In genomic region chr10:68470300-68470699, GRCh38 we compare ENCODE assay signal across 10 cellular contexts. TPM values are rescaled to one million over a fixed set of nuclear protein-coding genes. Genes with fewer than 3 reads are reported as not detected.
DNase-seq lines count a peak whose midpoint lies in the region; ATAC-seq and TF ChIP-seq lines count a peak whose summit lies in the region.
"Had no signal": no experiment of that assay in that cellular context is flagged by ENCODE, and none has a peak within 500 bp of the region (broad histone marks: within the 10 kb centered on the region; RNA-seq: fewer than 3 reads in every experiment).

No MANE protein-coding gene starts in this region.

- H3K9me3 Mint-ChIP-seq in Calu3 (ENCODE audit: low read depth, unreplicated experiment) (no peaks in the 10 kb centered on the region), IgD-negative memory B cell (no peaks in the 10 kb centered on the region), natural killer cell (no peaks in the 10 kb centered on the region)

- ATAC-seq in natural killer cell (no peak), GM21381 (IDR thresholded peaks at IDR 0.05; ENCODE audit: unreplicated experiment) (no peak)
- ATAC-seq: pancreas had no signal

- H3K36me3 Mint-ChIP-seq in Calu3 (ENCODE audit: insufficient read depth, unreplicated experiment) (peaks cover 78% of the 10 kb centered on the region), IgD-negative memory B cell (peaks cover 1% of the 10 kb centered on the region), natural killer cell (no peaks in the 10 kb centered on the region)

- no TSS peak for BruUV-seq in Calu3 (replicated peaks; lab: Mats Ljungman, UMichigan)

- CTCF ChIA-PET in Calu3 (lab: Charles Lee), result interaction anchor here (0.5 kb wide), 1 partner anchor 367 kb away, joined by 4 read pairs; no protein-coding TSS in a partner anchor

- H3K27me3 Mint-ChIP-seq in Calu3 (ENCODE audit: unreplicated experiment) (no peaks in the 10 kb centered on the region), IgD-negative memory B cell (no peaks in the 10 kb centered on the region), natural killer cell (ENCODE audit: low read depth in 2 of 2) (no peaks in the 10 kb centered on the region)

- peaks cover 9% of the 10 kb centered on the region for H3K4me1 Mint-ChIP-seq in Calu3 (ENCODE audit: low read depth, unreplicated experiment)
- peaks cover 10 to 16% (median 11%) of the 10 kb centered on the region in 3 donors for H3K4me1 Mint-ChIP-seq in IgD-negative memory B cell
- H3K4me1 Mint-ChIP-seq in natural killer cell, result peaks cover 16 to 19% of the 10 kb centered on the region in 2 donors

- DNase-seq in Calu3 (no peak), astrocyte of the spinal cord (ENCODE audit: low read depth, low spot score) (no peak), natural killer cell (no peak), NCI-H524 treated with DMSO at 0.1 percent for 48 hours (lab: John Stamatoyannopoulos, UW) (no peak), GM20000 (ENCODE audit: low spot score) (no peak), iPS-NIHi11 (ENCODE audit: low spot score) (no peak)
- DNase-seq: pancreas; stimulated activated CD8-positive, alpha-beta memory T cell treated with anti-CD3 and anti-CD28 coated beads, Interleukin-4, amount 100 ng/mL, for 48 hours had no signal

- intact Hi-C loops in Calu3 (cut with micrococcal nuclease; ENCODE audit: unreplicated experiment) (no loop called here), natural killer cell (cut with micrococcal nuclease) (no loop called here)

- peak overlapping the region; percentile 80 for H3K27ac Mint-ChIP-seq in Calu3 (ENCODE audit: unreplicated experiment)
- no peak overlapping the region for H3K27ac Mint-ChIP-seq in IgD-negative memory B cell
- no peak overlapping the region for H3K27ac Mint-ChIP-seq in natural killer cell

- H3K4me3 Mint-ChIP-seq in Calu3 (ENCODE audit: low read depth, unreplicated experiment), result peak overlapping the region; percentile 94
- peak overlapping the region; percentile 90 to 99 (median 98) for H3K4me3 Mint-ChIP-seq in IgD-negative memory B cell
- H3K4me3 Mint-ChIP-seq in natural killer cell, result peak overlapping the region; percentile 98

- in situ Hi-C loops in astrocyte of the spinal cord (cut with HindIII; ENCODE audit: low sequenced_read_pairs), result no loop called here

- H3K4me3 ChIP-seq in astrocyte of the spinal cord (ENCODE audit: low read depth, low read length), result peak overlapping the region; percentile 88

- no peak for TF ChIP-seq CTCF in Calu3 (IDR thresholded peaks at IDR 0.05; ENCODE audit: unreplicated experiment)
- TF ChIP-seq CTCF in astrocyte of the spinal cord (IDR thresholded peaks at IDR 0.05; ENCODE audit: low read depth, low read length), result no peak
- TF ChIP-seq CTCF in natural killer cell (IDR thresholded peaks at IDR 0.05), result no peak
- TF ChIP-seq CTCF in GM20000 (IDR thresholded peaks at IDR 0.05; ENCODE audit: extremely low read depth, missing control alignments), result no peak

RNA-seq across cellular contexts. Expression of gene DNA2, which starts 1.5 kb away (rescaled TPM):
- total RNA-seq in Calu3 (2022) (37.7 and 40.0 TPM in 2 replicates), natural killer cell (1 to 10 TPM; 7.7 to 9.9 (median 8.6) TPM)
- 0.23 TPM for polyA plus RNA-seq in IgD-negative memory B cell

RNA-seq across cellular contexts. Expression of gene SLC25A16, which starts 57.0 kb away (rescaled TPM):
- total RNA-seq in Calu3 (2022) (42.1 and 44.1 TPM in 2 replicates), natural killer cell (10 to 100 TPM; 30.2 to 31.5 (median 31.1) TPM)
- polyA plus RNA-seq in IgD-negative memory B cell, result 4.6 TPM
